In genomic region chr1:24108334-24109165, GRCh38 we compare ENCODE assay signal across 10 cellular contexts. TPM values are rescaled to one million over a fixed set of nuclear protein-coding genes. Genes with fewer than 3 reads are reported as not detected.
A peak's percentile ranks its signal among the peaks of the same experiment; 100 is the strongest.
DNase-seq lines count a peak whose midpoint lies in the region; ATAC-seq and TF ChIP-seq lines count a peak whose summit lies in the region.
"Had no signal": no experiment of that assay in that cellular context is flagged by ENCODE, and none has a peak within 500 bp of the region (broad histone marks: within the 10 kb centered on the region; RNA-seq: fewer than 3 reads in every experiment).

No MANE protein-coding gene starts in this region.

- H3K27me3 ChIP-seq in Panc1 (ENCODE audit: control insufficient read depth, insufficient read depth, low read length): no peaks in the 10 kb centered on the region

- H3K4me1 ChIP-seq in Panc1 (ENCODE audit: control insufficient read depth, insufficient read depth, low read length): peaks cover 28% of the 10 kb centered on the region

- H3K9me3 ChIP-seq in Panc1 (ENCODE audit: control insufficient read depth, insufficient read depth, low read depth, low read length): no peaks in the 10 kb centered on the region

- ATAC-seq in Panc1 (peak; percentile 40), GM18861 (IDR thresholded peaks at IDR 0.05; ENCODE audit: unreplicated experiment) (no peak), GM21447 (IDR thresholded peaks at IDR 0.05; ENCODE audit: unreplicated experiment) (no peak)

- CTCF ChIA-PET in Panc1 (lab: Charles Lee): no interaction called here

- no TSS peak for BruUV-seq in Panc1 (replicated peaks; lab: Mats Ljungman, UMichigan)

- TF ChIP-seq CTCF in Panc1 (IDR thresholded peaks at IDR 0.05): no peak

- in situ Hi-C loops in Panc1 (cut with HindIII; ENCODE audit: low pct_unique_long_range_greater_than_20kb, low sequenced_read_pairs): no loop called here

- no peaks in the 10 kb centered on the region; the same call in 1 of the 2 replicates for H3K36me3 ChIP-seq in Panc1 (ENCODE audit: control insufficient read depth, insufficient read depth, low read length)

- POLR2A ChIA-PET in Panc1 (lab: Charles Lee): no interaction called here

- H3K4me3 ChIP-seq in Panc1 (ENCODE audit: low read depth in 2 of 2, low read length in 2 of 2): no peak overlapping the region
- H3K4me3 ChIP-seq: lung had no signal

- H3K27ac ChIP-seq in Panc1 (ENCODE audit: low read length): no peak overlapping the region; the same call in 1 of the 2 replicates

- intact Hi-C loops in Panc1 (cut with micrococcal nuclease; ENCODE audit: unreplicated experiment): no loop called here

- DNase-seq in H4 (ENCODE audit: low spot score) (peak; percentile 53), Panc1 (ENCODE audit: low read depth, low spot score) (no peak), fibroblast of gingiva (ENCODE audit: low read depth) (peak; percentile 52), pulmonary artery endothelial cell (ENCODE audit: low read depth, low spot score) (peak; percentile 19), occipital lobe (lab: John Stamatoyannopoulos, UW) (no peak)
- no peak for DNase-seq in stimulated activated CD4-positive, alpha-beta T cell treated with anti-CD3 and anti-CD28 coated beads, Interleukin-12 subunit alpha, Interleukin-12 subunit beta, amount 100 ng/mL, for 4 hours
- DNase-seq: NCI-H2029 had no signal

RNA-seq across cellular contexts. Expression of gene MYOM3, which starts 3.4 kb away (rescaled TPM):
- total RNA-seq in H4 (2014; rRNA removed; shearing (Covaris generic)): not detected in 2 replicates
- 0.05 TPM for total RNA-seq in Panc1 (2021; ENCODE audit: unreplicated experiment)
- not detected for polyA plus RNA-seq in Panc1 (2012; ENCODE audit: insufficient read length)
- 0.13 and 0.14 TPM in 2 replicates for total RNA-seq in pulmonary artery endothelial cell
- total RNA-seq in occipital lobe: under 0.01 TPM

RNA-seq across cellular contexts. Expression of gene IL22RA1, which starts 34.4 kb away (rescaled TPM):
- total RNA-seq in H4 (2014; rRNA removed; shearing (Covaris generic)): 0.85 and 1.2 TPM in 2 replicates
- total RNA-seq in Panc1 (2021; ENCODE audit: unreplicated experiment) (1.1 TPM), pulmonary artery endothelial cell (not detected in 2 replicates), occipital lobe (not detected)
- polyA plus RNA-seq in Panc1 (2012; ENCODE audit: insufficient read length): 1.8 TPM

Comparison
In these comparisons a context has a peak if more than half of its experiments do, and no peak if none do; other contexts are left out.
1. DNase-seq: peak in H4 (single experiment), fibroblast of gingiva (single experiment) and pulmonary artery endothelial cell (single experiment); none in Panc1 (single experiment), occipital lobe (single experiment) and stimulated activated CD4-positive, alpha-beta T cell treated with anti-CD3 and anti-CD28 coated beads, Interleukin-12 subunit alpha, Interleukin-12 subunit beta, amount 100 ng/mL, for 4 hours (single experiment).